ENCODE assay signal across 8 cellular contexts in genomic region chr13:48234652-48235099, GRCh38. TPM values are rescaled to one million over a fixed set of nuclear protein-coding genes. Genes with fewer than 3 reads are reported as not detected.
DNase-seq lines count a peak whose midpoint lies in the region; ATAC-seq lines count a peak whose summit lies in the region.

No MANE protein-coding gene starts in this region.

- H3K4me3 ChIP-seq in ACC112 (ENCODE audit: low read depth, low read length) = peak overlapping the region; percentile 96
- peak overlapping the region; percentile 94 for H3K4me3 ChIP-seq in Karpas-422 (ENCODE audit: low read length)
- peak overlapping the region; percentile 94 to 96 for H3K4me3 ChIP-seq in muscle layer of duodenum (ENCODE audit: low read depth in 1 of 2, low read length in 2 of 2)

- H2AFZ ChIP-seq in ACC112 (ENCODE audit: low read length, unreplicated experiment) (no peak overlapping the region), Karpas-422 (ENCODE audit: low read length) (no peak overlapping the region)

- H3K9me3 ChIP-seq in Karpas-422 (ENCODE audit: low read length) (no peaks in the 10 kb centered on the region), muscle layer of duodenum (ENCODE audit: control insufficient read depth in 1 of 2, low read length in 2 of 2) (no peaks in the 10 kb centered on the region)

- H3K9ac ChIP-seq in Karpas-422 (ENCODE audit: low read length) = peak overlapping the region; percentile 92

- DNase-seq in Karpas-422 (peak; percentile 45), ecto neural progenitor cell (ENCODE audit: low spot score) (no peak), SK-N-DZ (ENCODE audit: low spot score) (no peak), NCI-H1417 treated with DMSO at 0.1 percent for 48 hours (lab: John Stamatoyannopoulos, UW) (no peak)

- no peaks in the 10 kb centered on the region for H3K9me2 ChIP-seq in Karpas-422 (replicated peaks; ENCODE audit: insufficient read depth, low read length)

- H4K20me1 ChIP-seq in Karpas-422 (ENCODE audit: insufficient read depth, low read depth, low read length) = no peaks in the 10 kb centered on the region

- H3K36me3 ChIP-seq in ACC112 (ENCODE audit: insufficient read depth, low read length) (no peaks in the 10 kb centered on the region), Karpas-422 (ENCODE audit: insufficient read depth, low read length) (no peaks in the 10 kb centered on the region), muscle layer of duodenum (ENCODE audit: control insufficient read depth in 1 of 2, insufficient read depth in 2 of 2, low read length in 2 of 2) (peaks cover 0 to 3% of the 10 kb centered on the region in 2 donors)

- peaks cover 43% of the 10 kb centered on the region for H3K4me1 ChIP-seq in ACC112 (ENCODE audit: control insufficient read depth, insufficient read depth, low read length, unreplicated experiment)
- H3K4me1 ChIP-seq in Karpas-422 (ENCODE audit: low read length) = peaks cover 55% of the 10 kb centered on the region
- peaks cover 24 to 28% of the 10 kb centered on the region in 2 donors for H3K4me1 ChIP-seq in muscle layer of duodenum (ENCODE audit: control insufficient read depth in 1 of 2, insufficient read depth in 2 of 2, low read length in 2 of 2)

- H3K27me3 ChIP-seq in ACC112 (ENCODE audit: insufficient read depth, low read length) (no peaks in the 10 kb centered on the region), Karpas-422 (ENCODE audit: low read length) (no peaks in the 10 kb centered on the region), muscle layer of duodenum (ENCODE audit: low read depth, low read length) (no peaks in the 10 kb centered on the region)

- peak overlapping the region; percentile 71 for H3K27ac ChIP-seq in ACC112 (ENCODE audit: low read depth, low read length)
- H3K27ac ChIP-seq in Karpas-422 (ENCODE audit: low read length) = peak overlapping the region; percentile 62
- H3K27ac ChIP-seq in cingulate gyrus (ENCODE audit: low read depth, low read length) = peak overlapping the region; percentile 56
- H3K27ac ChIP-seq in muscle layer of duodenum (ENCODE audit: low read length) = peak overlapping the region; percentile 99

- H3K4me2 ChIP-seq in Karpas-422 (ENCODE audit: low read depth, low read length, poor library complexity, severe bottlenecking) = peak overlapping the region; percentile 97

- H3K79me2 ChIP-seq in ACC112 (ENCODE audit: control insufficient read depth, insufficient read depth, low read length, unreplicated experiment) (peaks cover 64% of the 10 kb centered on the region), Karpas-422 (ENCODE audit: low read length) (peaks cover 64% of the 10 kb centered on the region)

- ATAC-seq in HG02763 (IDR thresholded peaks at IDR 0.05; ENCODE audit: unreplicated experiment) = no peak

RNA-seq across cellular contexts. Expression of gene ITM2B, which starts 1.7 kb away (rescaled TPM):
- total RNA-seq in Karpas-422 (2014; rRNA removed; shearing (Covaris generic); ENCODE audit: low replicate concordance) = 56.4 and 120 TPM in 2 replicates
- polyA plus RNA-seq in SK-N-DZ (2014; cell fraction: cytosol; rRNA removed) = 141 and 163 TPM in 2 replicates
- polyA plus RNA-seq in SK-N-DZ (2014; cell fraction: nucleus; rRNA removed) = 70.9 and 96.0 TPM in 2 replicates
